Comparison of ENCODE assay signal across 1 cellular context in the genomic region with DNA sequence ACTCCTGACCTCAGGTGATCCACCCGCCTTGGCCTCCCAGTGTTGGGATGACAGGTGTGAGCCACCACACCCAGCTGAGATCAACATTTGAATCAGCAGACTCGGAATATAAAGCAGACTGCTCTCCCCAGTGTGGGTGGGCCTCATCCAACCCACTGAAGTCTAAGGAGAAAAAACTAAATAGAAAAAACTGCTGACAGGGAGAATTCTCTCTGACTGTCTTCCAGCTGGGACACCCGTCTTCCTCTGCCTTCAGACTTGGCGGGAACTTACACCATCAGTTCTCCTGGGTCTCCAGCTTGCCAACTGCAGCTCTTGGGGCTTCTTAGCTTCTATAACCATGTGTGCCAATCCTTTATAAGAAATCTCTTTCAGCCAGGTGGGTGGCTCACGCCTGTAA.
A peak's percentile ranks its signal among the peaks of the same experiment; 100 is the strongest.
TF ChIP-seq lines count a peak whose summit lies in the region.

No MANE protein-coding gene starts in this region.

TF ChIP-seq in HepG2, 621 proteins besides CTCF, POLR2A, EP300 and RAD21:
- peak; percentile 77 for TF ChIP-seq MAFF (IDR thresholded peaks at IDR 0.05; ENCODE audit: low read depth, low read length)
- TF ChIP-seq MAFK (conservative IDR thresholded peaks at IDR 0.05 in 1 of 2, IDR thresholded peaks at IDR 0.05 in 1 of 2; ENCODE audit: low read length in 2 of 2), result peak; percentile 84 to 91
- no peak for TF ChIP-seq PCBP1 (IDR thresholded peaks at IDR 0.05; ENCODE audit: borderline replicate concordance, low read depth, low read length)
